In the genomic region with DNA sequence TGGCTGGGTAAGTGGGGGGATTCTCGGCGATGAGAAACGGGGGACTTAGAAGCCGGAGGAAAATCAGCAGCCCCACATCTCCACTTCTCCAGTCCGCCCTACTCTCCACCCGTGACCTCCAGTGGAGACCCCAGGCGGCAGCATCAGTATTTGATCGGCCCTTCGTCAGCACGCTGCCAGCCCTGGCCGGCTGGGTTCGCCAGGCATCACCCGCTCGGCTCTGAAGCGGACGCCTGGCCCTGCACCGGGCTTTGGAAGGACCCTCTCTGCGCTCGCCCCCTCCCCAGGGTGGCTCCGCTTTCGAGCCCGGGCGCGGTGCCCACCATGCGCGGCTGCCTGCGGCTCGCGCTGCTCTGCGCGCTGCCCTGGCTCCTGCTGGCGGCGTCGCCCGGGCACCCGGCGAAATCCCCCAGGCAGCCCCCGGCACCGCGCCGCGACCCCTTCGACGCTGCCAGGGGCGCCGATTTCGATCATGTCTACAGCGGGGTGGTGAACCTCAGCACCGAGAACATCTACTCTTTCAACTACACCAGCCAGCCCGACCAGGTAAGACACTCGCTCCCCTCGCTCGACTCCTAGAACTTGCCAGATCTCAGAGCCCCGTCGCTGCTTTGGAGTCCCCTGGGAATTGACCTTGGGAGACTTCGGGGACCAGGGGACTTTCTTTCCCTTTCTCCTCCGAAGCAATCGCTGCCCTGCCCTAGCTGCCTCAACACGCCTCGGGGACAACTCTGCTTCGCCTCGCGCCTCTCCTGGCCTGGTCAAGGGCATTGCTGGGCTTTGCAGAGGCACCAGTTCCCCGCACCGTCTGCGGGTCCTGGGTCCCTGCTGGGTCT, we compare ENCODE assay signal across 7 cellular contexts. TPM values are rescaled to one million over a fixed set of nuclear protein-coding genes. Genes with fewer than 3 reads are reported as not detected.
DNase-seq lines count a peak whose midpoint lies in the region; ATAC-seq and TF ChIP-seq lines count a peak whose summit lies in the region.

No MANE protein-coding gene starts in this region.

- H3K27me3 ChIP-seq in OCI-LY1 (ENCODE audit: insufficient read depth, low read length) (no peaks in the 10 kb centered on the region), right cardiac atrium (ENCODE audit: control insufficient read depth, insufficient read depth) (no peaks in the 10 kb centered on the region)

- WGBS in right cardiac atrium = under 1% methylated on average over 66 of the region's 66 CpGs

- peak; percentile 61 for DNase-seq in activated naive CD4-positive, alpha-beta T cell treated with anti-CD3 and anti-CD28 coated beads, Interleukin-2, amount 10 ng/mL, durations not matched to agents 7 days and 5 days
- DNase-seq in right cardiac atrium (peak; percentile 28 to 61 (median 60)), sciatic nerve (ENCODE audit: low spot score) (no peak), T1000 (lab: John Stamatoyannopoulos, UW) (no peak)

- TF ChIP-seq CTCF in OCI-LY1 (IDR thresholded peaks at IDR 0.05; ENCODE audit: low read length) = peak; percentile 27; the same call in 1 of the 2 replicates

- intact Hi-C loops in right cardiac atrium (cut with DNase I) = no loop called here
- intact Hi-C loops in sciatic nerve (cut with DNase I) = no loop called here

- TF ChIP-seq POLR2A in GM18505 (IDR thresholded peaks at IDR 0.05; ENCODE audit: borderline replicate concordance, extremely low read depth, insufficient read depth, insufficient read length) = no peak

- no peaks in the 10 kb centered on the region for H3K79me2 ChIP-seq in OCI-LY1 (ENCODE audit: insufficient read depth, low read length)

- peak overlapping the region; percentile 99 for H3K27ac Mint-ChIP-seq in activated naive CD4-positive, alpha-beta T cell treated with anti-CD3 and anti-CD28 coated beads, Interleukin-2, amount 10 ng/mL, durations not matched to agents 7 days and 5 days

- peaks cover 15% of the 10 kb centered on the region for H3K27me3 Mint-ChIP-seq in activated naive CD4-positive, alpha-beta T cell treated with anti-CD3 and anti-CD28 coated beads, Interleukin-2, amount 10 ng/mL, durations not matched to agents 7 days and 5 days

- H3K9me2 ChIP-seq in OCI-LY1 (ENCODE audit: low read depth, low read length) = no peaks in the 10 kb centered on the region

- H3K4me3 ChIP-seq in OCI-LY1 (ENCODE audit: low read depth, low read length, poor library complexity, severe bottlenecking) (peak overlapping the region; percentile 74), right cardiac atrium (ENCODE audit: low read length) (peak overlapping the region; percentile 75)

- H3K4me2 ChIP-seq in OCI-LY1 (ENCODE audit: low read length) = peak overlapping the region; percentile 76

- peak overlapping the region; percentile 57 for H3K27ac ChIP-seq in OCI-LY1 (ENCODE audit: low read depth, low read length, poor library complexity, severe bottlenecking)
- H3K27ac ChIP-seq in right cardiac atrium (ENCODE audit: low read length) = no peak overlapping the region

- no peaks in the 10 kb centered on the region for H3K36me3 ChIP-seq in OCI-LY1 (ENCODE audit: insufficient read depth, low read length)

- H3F3A ChIP-seq in OCI-LY1 (ENCODE audit: insufficient read depth, low read length) = no peaks in the 10 kb centered on the region

- H4K20me1 ChIP-seq in OCI-LY1 (ENCODE audit: insufficient read depth, low read length) = no peaks in the 10 kb centered on the region

- peak overlapping the region; percentile 76 for H2AFZ ChIP-seq in OCI-LY1 (ENCODE audit: low read length)

- peak overlapping the region; percentile 70 for H3K9ac ChIP-seq in OCI-LY1 (ENCODE audit: low read length)

- H3K4me1 ChIP-seq in OCI-LY1 (ENCODE audit: insufficient read depth, low read length, severe bottlenecking) = peaks cover 29% of the 10 kb centered on the region
- peaks cover 4% of the 10 kb centered on the region for H3K4me1 ChIP-seq in right cardiac atrium (ENCODE audit: control insufficient read depth, insufficient read depth, low read length)

- H3K9me3 Mint-ChIP-seq in activated naive CD4-positive, alpha-beta T cell treated with anti-CD3 and anti-CD28 coated beads, Interleukin-2, amount 10 ng/mL, durations not matched to agents 7 days and 5 days = no peaks in the 10 kb centered on the region

- H3K4me1 Mint-ChIP-seq in activated naive CD4-positive, alpha-beta T cell treated with anti-CD3 and anti-CD28 coated beads, Interleukin-2, amount 10 ng/mL, durations not matched to agents 7 days and 5 days = peaks cover 51% of the 10 kb centered on the region

- H3K4me3 Mint-ChIP-seq in activated naive CD4-positive, alpha-beta T cell treated with anti-CD3 and anti-CD28 coated beads, Interleukin-2, amount 10 ng/mL, durations not matched to agents 7 days and 5 days = peak overlapping the region; percentile 99

- H3K36me3 Mint-ChIP-seq in activated naive CD4-positive, alpha-beta T cell treated with anti-CD3 and anti-CD28 coated beads, Interleukin-2, amount 10 ng/mL, durations not matched to agents 7 days and 5 days = peaks cover 32% of the 10 kb centered on the region

- no peaks in the 10 kb centered on the region for H3K9me3 ChIP-seq in OCI-LY1 (ENCODE audit: low read length)
- H3K9me3 ChIP-seq in right cardiac atrium (ENCODE audit: control insufficient read depth, low read length) = no peaks in the 10 kb centered on the region

- CTCF ChIA-PET in activated naive CD4-positive, alpha-beta T cell treated with anti-CD3 and anti-CD28 coated beads, Interleukin-2, amount 10 ng/mL, durations not matched to agents 7 days and 5 days (lab: Charles Lee) = interaction anchor here (1.2 to 2.8 kb wide), 4 partner anchors 14 to 34 kb away, joined by 4 to 14 read pairs (median 5); partner anchors contain the start of gene SPICE1

- peak; percentile 48 for ATAC-seq in GM18505 (IDR thresholded peaks at IDR 0.05; ENCODE audit: unreplicated experiment)
- peak; percentile 38 for ATAC-seq in HG02588 (IDR thresholded peaks at IDR 0.05; ENCODE audit: unreplicated experiment)
- ATAC-seq in right cardiac atrium = peak; percentile 66 to 78
- ATAC-seq in sciatic nerve = peak; percentile 62

RNA-seq across cellular contexts. Expression of gene SIDT1, which starts 0.6 kb away (rescaled TPM):
- total RNA-seq in right cardiac atrium (1 to 10 TPM in 2 of 4 donors, under 1 TPM in 2; 0.50 to 1.9 (median 0.88) TPM), sciatic nerve (4.5 TPM)
- 0.16 TPM for polyA plus RNA-seq in right cardiac atrium

RNA-seq across cellular contexts. Expression of gene SPICE1, which starts 18.0 kb away (rescaled TPM):
- total RNA-seq in right cardiac atrium (1 to 10 TPM; 6.2 to 9.7 (median 8.5) TPM), sciatic nerve (24.9 TPM)
- polyA plus RNA-seq in right cardiac atrium = 1.7 TPM

Comparison
In these comparisons a context has a peak if more than half of its experiments do, and no peak if none do; other contexts are left out.
1. DNase-seq: peak in activated naive CD4-positive, alpha-beta T cell treated with anti-CD3 and anti-CD28 coated beads, Interleukin-2, amount 10 ng/mL, durations not matched to agents 7 days and 5 days (single experiment) and right cardiac atrium (3 of 3); none in sciatic nerve (single experiment) and T1000 (single experiment).
2. Peak in every context shown above with its lines, with median percentiles within 50 percentile points of each other: ATAC-seq.